8 cellular contexts compared by ENCODE assay signal in genomic region chr1:41383094-41383852, GRCh38. TPM values are rescaled to one million over a fixed set of nuclear protein-coding genes. Genes with fewer than 3 reads are reported as not detected.
A peak's percentile ranks its signal among the peaks of the same experiment; 100 is the strongest.
DNase-seq lines count a peak whose midpoint lies in the region; ATAC-seq and TF ChIP-seq lines count a peak whose summit lies in the region.

No MANE protein-coding gene starts in this region.

- H3K27me3 ChIP-seq in hepatocyte: peaks cover 34% of the 10 kb centered on the region

- 13% methylated on average over 37 of the region's 45 CpGs for WGBS in hepatocyte (ENCODE audit: low lambda C conversion rate, missing lambda C conversion rate)

- H3K4me1 ChIP-seq in hepatocyte (ENCODE audit: insufficient read depth): peaks cover 47% of the 10 kb centered on the region

- H2AFZ ChIP-seq in hepatocyte: no peak overlapping the region

- no peak for ATAC-seq in HG03196 (IDR thresholded peaks at IDR 0.05; ENCODE audit: unreplicated experiment)
- no peak for ATAC-seq in GM18502 (IDR thresholded peaks at IDR 0.05; ENCODE audit: poor library complexity, unreplicated experiment)

- H3K36me3 ChIP-seq in hepatocyte (replicated peaks; ENCODE audit: insufficient read depth, low read depth): no peaks in the 10 kb centered on the region

- no peaks in the 10 kb centered on the region for H3K9me3 ChIP-seq in hepatocyte (ENCODE audit: low read depth)

- no peak for TF ChIP-seq CTCF in hepatocyte (IDR thresholded peaks at IDR 0.05; ENCODE audit: poor library complexity)

- peak overlapping the region; percentile 84 for H3K27ac ChIP-seq in hepatocyte

- H3K4me2 ChIP-seq in hepatocyte: peak overlapping the region; percentile 90

- peak overlapping the region; percentile 16 for H3K4me3 ChIP-seq in hepatocyte

- H3K9me2 ChIP-seq in hepatocyte (replicated peaks; ENCODE audit: insufficient read depth): no peaks in the 10 kb centered on the region

- DNase-seq in DMS 273 (lab: John Stamatoyannopoulos, UW; ENCODE audit: unreplicated experiment): peak; percentile 95
- DNase-seq in DMS 273 treated with DMSO at 0.1 percent for 48 hours (lab: John Stamatoyannopoulos, UW): no peak
- DNase-seq in activated T-cell treated with anti-CD3 and anti-CD28 coated beads for 4 hours: peak; percentile 36
- DNase-seq in hepatocyte (ENCODE audit: low spot score): no peak
- DNase-seq in stimulated activated CD8-positive, alpha-beta memory T cell treated with anti-CD3 and anti-CD28 coated beads, Interleukin-7, amount 100 ng/mL, for 4 hours (ENCODE audit: low read depth in 2 of 2): peak; percentile 23 to 43
- no peak for DNase-seq in HT-29 (ENCODE audit: low spot score)

- no peaks in the 10 kb centered on the region for H4K20me1 ChIP-seq in hepatocyte (ENCODE audit: insufficient read depth, poor library complexity, severe bottlenecking)

- H3K79me2 ChIP-seq in hepatocyte: no peaks in the 10 kb centered on the region

RNA-seq across cellular contexts. Expression of gene FOXO6, which starts 22.0 kb away (rescaled TPM):
- 0.80 and 1.4 TPM in 2 replicates for total RNA-seq in hepatocyte
- 4.2 and 5.0 TPM in 2 replicates for polyA plus RNA-seq in hepatocyte
- total RNA-seq in HT-29 (2014; rRNA removed; shearing (Covaris generic)): 1.5 and 1.9 TPM in 2 replicates

Comparison
In these comparisons a context has a peak if more than half of its experiments do, and no peak if none do; other contexts are left out.
1. DNase-seq: peak in DMS 273 (single experiment), activated T-cell treated with anti-CD3 and anti-CD28 coated beads for 4 hours (single experiment) and stimulated activated CD8-positive, alpha-beta memory T cell treated with anti-CD3 and anti-CD28 coated beads, Interleukin-7, amount 100 ng/mL, for 4 hours (2 of 2); none in DMS 273 treated with DMSO at 0.1 percent for 48 hours (single experiment), hepatocyte (single experiment) and HT-29 (single experiment).